Comparison of ENCODE assay signal across 12 cellular contexts in the genomic region with DNA sequence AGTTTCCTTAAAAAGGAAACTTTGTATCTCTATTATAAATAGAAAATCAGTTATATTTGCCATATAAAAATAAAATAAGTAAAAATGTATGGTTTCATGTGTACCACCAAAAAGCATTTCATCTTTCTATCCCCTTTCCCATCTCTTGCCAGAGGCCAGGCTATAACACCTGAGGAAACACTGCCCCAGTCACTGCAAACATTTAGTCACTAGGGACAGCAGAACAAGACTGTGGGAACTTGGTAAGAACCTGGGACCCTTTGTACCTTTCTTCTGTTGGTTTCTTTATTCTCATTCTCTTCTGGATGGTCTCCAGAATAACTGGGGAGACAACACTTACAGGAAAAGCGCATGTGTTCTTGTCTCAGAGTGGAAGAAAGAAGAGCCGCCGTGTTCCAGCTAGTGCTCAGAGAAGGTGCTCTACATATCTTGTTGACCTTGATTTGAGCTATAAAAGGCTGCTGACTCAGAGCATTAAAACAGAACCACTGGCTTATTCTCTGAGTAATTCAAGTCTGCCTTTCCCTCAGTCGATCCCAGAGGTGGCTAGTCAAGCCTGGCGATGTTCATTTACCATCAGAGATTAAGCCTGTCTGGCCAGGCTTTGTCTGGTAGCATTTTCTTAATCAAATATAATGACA.
A peak's percentile ranks its signal among the peaks of the same experiment; 100 is the strongest.
DNase-seq lines count a peak whose midpoint lies in the region; ATAC-seq and TF ChIP-seq lines count a peak whose summit lies in the region.
"Had no signal": no experiment of that assay in that cellular context is flagged by ENCODE, and none has a peak within 500 bp of the region (broad histone marks: within the 10 kb centered on the region; RNA-seq: fewer than 3 reads in every experiment).

No MANE protein-coding gene starts in this region.

- no peaks in the 10 kb centered on the region for H3K9me3 Mint-ChIP-seq in T-helper 2 cell treated with Interferon-gamma antibody and Interleukin-4, amounts not matched to agents 5 μg/mL and 100 μg/mL, for 36 hours
- H3K9me3 Mint-ChIP-seq: naive thymus-derived CD8-positive, alpha-beta T cell had no signal

- no peak overlapping the region for H3K4me3 Mint-ChIP-seq in T-helper 2 cell treated with Interferon-gamma antibody and Interleukin-4, amounts not matched to agents 5 μg/mL and 100 μg/mL, for 36 hours
- H3K4me3 Mint-ChIP-seq: naive thymus-derived CD8-positive, alpha-beta T cell had no signal

- ATAC-seq in GM18868 (IDR thresholded peaks at IDR 0.05; ENCODE audit: unreplicated experiment), result peak; percentile 49
- ATAC-seq: naive thymus-derived CD8-positive, alpha-beta T cell had no signal

- H3K4me1 ChIP-seq in left ventricle myocardium inferior (peaks cover 86% of the 10 kb centered on the region), skeletal muscle satellite cell (ENCODE audit: control insufficient read depth, insufficient read depth, low read length) (peaks cover 29% of the 10 kb centered on the region)

- H3K27ac Mint-ChIP-seq in T-helper 2 cell treated with Interferon-gamma antibody and Interleukin-4, amounts not matched to agents 5 μg/mL and 100 μg/mL, for 36 hours, result no peak overlapping the region
- H3K27ac Mint-ChIP-seq: naive thymus-derived CD8-positive, alpha-beta T cell had no signal

- H3K4me1 Mint-ChIP-seq in T-helper 2 cell treated with Interferon-gamma antibody and Interleukin-4, amounts not matched to agents 5 μg/mL and 100 μg/mL, for 36 hours (ENCODE audit: low read depth), result no peaks in the 10 kb centered on the region
- H3K4me1 Mint-ChIP-seq: naive thymus-derived CD8-positive, alpha-beta T cell had no signal

- peak overlapping the region; percentile 47 for H3K4me3 ChIP-seq in left ventricle myocardium inferior
- no peak overlapping the region for H3K4me3 ChIP-seq in skeletal muscle satellite cell (ENCODE audit: low read length)
- H3K4me3 ChIP-seq: SJSA1 had no signal

- no peaks in the 10 kb centered on the region for H3K36me3 ChIP-seq in left ventricle myocardium inferior
- H3K36me3 ChIP-seq in skeletal muscle satellite cell (ENCODE audit: insufficient read depth, low read length), result no peaks in the 10 kb centered on the region
- H3K36me3 ChIP-seq: SJSA1 had no signal

- H3K36me3 Mint-ChIP-seq in T-helper 2 cell treated with Interferon-gamma antibody and Interleukin-4, amounts not matched to agents 5 μg/mL and 100 μg/mL, for 36 hours (ENCODE audit: low read depth), result no peaks in the 10 kb centered on the region
- H3K36me3 Mint-ChIP-seq: naive thymus-derived CD8-positive, alpha-beta T cell had no signal

- H3K27me3 Mint-ChIP-seq in T-helper 2 cell treated with Interferon-gamma antibody and Interleukin-4, amounts not matched to agents 5 μg/mL and 100 μg/mL, for 36 hours (ENCODE audit: low read depth), result no peaks in the 10 kb centered on the region

- H3K9me3 ChIP-seq in left ventricle myocardium inferior (replicated peaks), result no peaks in the 10 kb centered on the region
- no peaks in the 10 kb centered on the region for H3K9me3 ChIP-seq in skeletal muscle satellite cell (replicated peaks; ENCODE audit: low read length)
- H3K9me3 ChIP-seq: SJSA1 had no signal

- H3K27me3 ChIP-seq in left ventricle myocardium inferior (ENCODE audit: low read depth) (no peaks in the 10 kb centered on the region), skeletal muscle satellite cell (ENCODE audit: control insufficient read depth, insufficient read depth, low read length) (no peaks in the 10 kb centered on the region)
- H3K27me3 ChIP-seq: SJSA1 had no signal

- intact Hi-C loops in left ventricle myocardium inferior (cut with micrococcal nuclease), result no loop called here

- H3K27ac ChIP-seq in left ventricle myocardium inferior (replicated peaks), result peak overlapping the region; percentile 81
- H3K27ac ChIP-seq: SJSA1 had no signal

- peak overlapping the region; percentile 31 for H3K4me2 ChIP-seq in skeletal muscle satellite cell (ENCODE audit: low read length)

- DNase-seq in amniotic stem cell (lab: John Stamatoyannopoulos, UW) (peak; percentile 11), left ventricle myocardium inferior (no peak), ureter (ENCODE audit: low spot score) (no peak), iPS-NIHi11 (ENCODE audit: low spot score) (no peak), T1000 (lab: John Stamatoyannopoulos, UW) (no peak)
- no peak for DNase-seq in T-helper 2 cell treated with Interferon-gamma antibody and Interleukin-4, amounts not matched to agents 5 μg/mL and 100 μg/mL, for 36 hours (ENCODE audit: low spot score)
- DNase-seq: DMS53; naive thymus-derived CD8-positive, alpha-beta T cell; NCI-H1092 treated with DMSO at 0.1 percent for 48 hours had no signal

- TF ChIP-seq CTCF in left ventricle myocardium inferior (IDR thresholded peaks at IDR 0.05; ENCODE audit: borderline replicate concordance), result no peak

- peak overlapping the region; percentile 23 for H3K9ac ChIP-seq in skeletal muscle satellite cell (ENCODE audit: low read depth, low read length)
